In genomic region chr3:172139528-172140276, GRCh38 we compare ENCODE assay signal across 8 cellular contexts.
DNase-seq lines count a peak whose midpoint lies in the region; ATAC-seq and TF ChIP-seq lines count a peak whose summit lies in the region.

No MANE protein-coding gene starts in this region.

- no peaks in the 10 kb centered on the region for H3K27me3 Mint-ChIP-seq in osteocyte (ENCODE audit: unreplicated experiment)

- H3K27ac ChIP-seq in 22Rv1 (peak overlapping the region; percentile 60), PC-9 (peak overlapping the region; percentile 86), esophagus squamous epithelium (peak overlapping the region in 3 of 4 donors; percentile 33 to 74 (median 56))

- H3K79me2 ChIP-seq in PC-9 (ENCODE audit: low read depth), result peaks cover 93% of the 10 kb centered on the region

- peaks cover 19% of the 10 kb centered on the region for H3K9me3 ChIP-seq in PC-9 (ENCODE audit: insufficient read depth, low read depth)
- no peaks in the 10 kb centered on the region for H3K9me3 ChIP-seq in esophagus squamous epithelium

- H3K36me3 Mint-ChIP-seq in osteocyte (ENCODE audit: unreplicated experiment), result peaks cover 25% of the 10 kb centered on the region

- DNase-seq in PC-9, result no peak
- no peak for DNase-seq in esophagus squamous epithelium (lab: John Stamatoyannopoulos, UW)
- DNase-seq in osteocyte (ENCODE audit: extremely low spot score, unreplicated experiment), result no peak
- DNase-seq in HuH-7.5 (ENCODE audit: low spot score), result no peak
- DNase-seq in posterior vena cava (ENCODE audit: low spot score), result no peak

- POLR2A ChIA-PET in PC-9 (lab: Charles Lee; ENCODE audit: unreplicated experiment), result interaction anchor here (0.6 to 0.7 kb wide), 2 partner anchors 10 to 329 kb away, joined by 5 to 7 read pairs; partner anchors contain the start of gene PLD1

- H4K20me1 ChIP-seq in PC-9 (ENCODE audit: insufficient read depth), result peaks cover 6% of the 10 kb centered on the region

- no peaks in the 10 kb centered on the region for H3K9me3 Mint-ChIP-seq in osteocyte (ENCODE audit: unreplicated experiment)

- CTCF ChIA-PET in PC-9 (lab: Charles Lee), result interaction anchor here (1.1 kb wide), 1 partner anchor 30 kb away, joined by 3 read pairs; no protein-coding TSS in a partner anchor

- peak overlapping the region; percentile 93 for H3K27ac Mint-ChIP-seq in osteocyte (ENCODE audit: unreplicated experiment)

- no peak for TF ChIP-seq POLR2A in esophagus squamous epithelium (IDR thresholded peaks at IDR 0.05)

- H3K27me3 ChIP-seq in PC-9 (ENCODE audit: insufficient read depth, low read depth) (no peaks in the 10 kb centered on the region), esophagus squamous epithelium (no peaks in the 10 kb centered on the region)

- no peak for TF ChIP-seq CTCF in 22Rv1 (IDR thresholded peaks at IDR 0.05)
- TF ChIP-seq CTCF in PC-9 (conservative IDR thresholded peaks at IDR 0.05), result no peak
- no peak for TF ChIP-seq CTCF in esophagus squamous epithelium (IDR thresholded peaks at IDR 0.05)
- TF ChIP-seq CTCF in osteocyte (IDR thresholded peaks at IDR 0.05), result no peak

- H3K4me2 ChIP-seq in PC-9, result peak overlapping the region; percentile 73

- H3K4me1 Mint-ChIP-seq in osteocyte (ENCODE audit: unreplicated experiment), result peaks cover 71% of the 10 kb centered on the region

- no peak for ATAC-seq in GM21526 (IDR thresholded peaks at IDR 0.05; ENCODE audit: low FRiP score, unreplicated experiment)
- ATAC-seq in GM19023 (IDR thresholded peaks at IDR 0.05; ENCODE audit: unreplicated experiment), result no peak

- peaks cover 57% of the 10 kb centered on the region for H3K36me3 ChIP-seq in PC-9 (ENCODE audit: low read depth)
- H3K36me3 ChIP-seq in esophagus squamous epithelium, result no peaks in the 10 kb centered on the region

- intact Hi-C loops in PC-9 (cut with micrococcal nuclease; ENCODE audit: unreplicated experiment) (loop anchor here (1.0 to 5.0 kb wide), 5 partner anchors 9 to 265 kb away; no protein-coding TSS in a partner anchor), esophagus squamous epithelium (cut with DNase I) (no loop called here), posterior vena cava (cut with DNase I) (no loop called here)

- 58 to 71% methylated on average over 2 to 3 of the region's 3 CpGs for WGBS in esophagus squamous epithelium, 2 donors

- peaks cover 96% of the 10 kb centered on the region for H3F3A ChIP-seq in PC-9 (ENCODE audit: insufficient read depth, low read depth)

- no peak overlapping the region for H2AFZ ChIP-seq in PC-9

- H3K9me2 ChIP-seq in PC-9 (ENCODE audit: insufficient read depth), result no peaks in the 10 kb centered on the region

- H3K4me3 Mint-ChIP-seq in osteocyte (ENCODE audit: unreplicated experiment), result peak overlapping the region; percentile 35

- H3K4me1 ChIP-seq in PC-9 (replicated peaks; ENCODE audit: insufficient read depth) (peaks cover 83% of the 10 kb centered on the region), esophagus squamous epithelium (peaks cover 26 to 82% (median 67%) of the 10 kb centered on the region in 3 donors)

- BruUV-seq in PC-9 (replicated peaks; lab: Mats Ljungman, UMichigan), result no TSS peak

- H3K4me3 ChIP-seq in PC-9 (peak overlapping the region; percentile 4; the same call in 1 of the 2 replicates), esophagus squamous epithelium (no peak overlapping the region)
